Comparison of ENCODE assay signal across 10 cellular contexts in genomic region chr14:90400904-90401561, GRCh38. TPM values are rescaled to one million over a fixed set of nuclear protein-coding genes. Genes with fewer than 3 reads are reported as not detected.
DNase-seq lines count a peak whose midpoint lies in the region; ATAC-seq, FAIRE-seq and TF ChIP-seq lines count a peak whose summit lies in the region.
"Had no signal": no experiment of that assay in that cellular context is flagged by ENCODE, and none has a peak within 500 bp of the region (broad histone marks: within the 10 kb centered on the region; RNA-seq: fewer than 3 reads in every experiment).

No MANE protein-coding gene starts in this region.

- H3K79me2 ChIP-seq in neural progenitor cell (ENCODE audit: low read depth), result peaks cover 51% of the 10 kb centered on the region

- H3K27me3 ChIP-seq in CD4-positive, alpha-beta T cell (ENCODE audit: control insufficient read depth, insufficient read depth, low read length), result no peaks in the 10 kb centered on the region
- H3K27me3 ChIP-seq in neural progenitor cell, result peaks cover under 1% of the 10 kb centered on the region

- H3K9me3 Mint-ChIP-seq in CD4-positive, alpha-beta T cell, result no peaks in the 10 kb centered on the region
- no peaks in the 10 kb centered on the region for H3K9me3 Mint-ChIP-seq in neural progenitor cell

- CTCF ChIA-PET in CD4-positive, alpha-beta T cell (lab: Charles Lee), result interaction anchor here (0.7 to 4.8 kb wide), 3 partner anchors 19 to 358 kb away, joined by 3 to 66 read pairs (median 32); no protein-coding TSS in a partner anchor

- H3K4me1 ChIP-seq in neural progenitor cell (peaks cover 10% of the 10 kb centered on the region), kidney (ENCODE audit: control insufficient read depth in 1 of 2, insufficient read depth in 1 of 2, low read depth in 1 of 2, low read length in 2 of 2) (peaks cover 14 to 28% of the 10 kb centered on the region in 2 donors)

- peaks cover 55% of the 10 kb centered on the region for H4K20me1 ChIP-seq in neural progenitor cell (ENCODE audit: low read depth)

- no peak overlapping the region for H3K27ac ChIP-seq in CD4-positive, alpha-beta T cell (ENCODE audit: low read depth, low read length)
- peak overlapping the region; percentile 31 for H3K27ac ChIP-seq in caudate nucleus (ENCODE audit: low read depth, low read length)
- H3K27ac ChIP-seq in neural progenitor cell, result no peak overlapping the region
- H3K27ac ChIP-seq in kidney (ENCODE audit: low read depth in 2 of 2, low read length in 2 of 2), result no peak overlapping the region

- no peaks in the 10 kb centered on the region for H3K9me3 ChIP-seq in CD4-positive, alpha-beta T cell (ENCODE audit: control insufficient read depth, low read length)
- H3K9me3 ChIP-seq in neural progenitor cell (ENCODE audit: low read depth) (no peaks in the 10 kb centered on the region), kidney (ENCODE audit: control insufficient read depth in 1 of 2, low read length in 2 of 2) (no peaks in the 10 kb centered on the region)

- H3K4me1 Mint-ChIP-seq in CD4-positive, alpha-beta T cell (ENCODE audit: low read depth), result peaks cover 84% of the 10 kb centered on the region
- H3K4me1 Mint-ChIP-seq in neural progenitor cell, result peaks cover 24% of the 10 kb centered on the region

- no peak overlapping the region for H2AFZ ChIP-seq in neural progenitor cell (replicated peaks)

- peak overlapping the region; percentile 58 for H3K4me3 ChIP-seq in NB4 (ENCODE audit: low read depth, low read length)
- no peak overlapping the region for H3K4me3 ChIP-seq in neural progenitor cell
- no peak overlapping the region for H3K4me3 ChIP-seq in kidney (ENCODE audit: low read length in 2 of 2)

- FAIRE-seq in kidney (lab: Jason Lieb, UNC), result no peak

- H3K9ac ChIP-seq in neural progenitor cell, result no peak overlapping the region
- H3K9ac ChIP-seq in kidney (ENCODE audit: low read length in 2 of 2), result no peak overlapping the region

- peaks cover 21% of the 10 kb centered on the region for H3F3A ChIP-seq in neural progenitor cell (ENCODE audit: low read depth)

- peaks cover 9% of the 10 kb centered on the region for H3K27me3 Mint-ChIP-seq in CD4-positive, alpha-beta T cell
- H3K27me3 Mint-ChIP-seq in neural progenitor cell (ENCODE audit: insufficient read depth, low read depth), result peaks cover 3% of the 10 kb centered on the region

- peak overlapping the region; percentile 100 for H3K27ac Mint-ChIP-seq in CD4-positive, alpha-beta T cell
- H3K27ac Mint-ChIP-seq in neural progenitor cell, result peak overlapping the region; percentile 3

- H3K36me3 Mint-ChIP-seq in CD4-positive, alpha-beta T cell (ENCODE audit: low read depth), result peaks cover 90% of the 10 kb centered on the region
- H3K36me3 Mint-ChIP-seq in neural progenitor cell, result peaks cover 43% of the 10 kb centered on the region

- TF ChIP-seq CTCF in CD4-positive, alpha-beta T cell (IDR thresholded peaks at IDR 0.05), result no peak
- TF ChIP-seq CTCF in NB4 (IDR thresholded peaks at IDR 0.05; ENCODE audit: low read depth, low read length) (no peak), neural progenitor cell (IDR thresholded peaks at IDR 0.05) (no peak), kidney (IDR thresholded peaks at IDR 0.05; ENCODE audit: borderline replicate concordance, extremely low read depth, insufficient read depth) (no peak)

- peak overlapping the region; percentile 100 for H3K4me3 Mint-ChIP-seq in CD4-positive, alpha-beta T cell
- no peak overlapping the region for H3K4me3 Mint-ChIP-seq in neural progenitor cell

- TF ChIP-seq POLR2A in NB4 (IDR thresholded peaks at IDR 0.05; ENCODE audit: extremely low read depth, insufficient read length), result no peak

- no peak overlapping the region for H3K4me2 ChIP-seq in neural progenitor cell

- intact Hi-C loops in CD4-positive, alpha-beta T cell (cut with DNase I, micrococcal nuclease), result loop anchor here in 1 of 2 experiments (5.0 kb wide), 1 partner anchor 34 kb away; no protein-coding TSS in a partner anchor
- intact Hi-C loops in kidney (cut with DNase I), result loop anchor here (10.0 kb wide), 1 partner anchor 294 kb away; no protein-coding TSS in a partner anchor

- DNase-seq in CD4-positive, alpha-beta T cell, result no peak
- no peak for DNase-seq in NB4 (ENCODE audit: low read depth)
- no peak for DNase-seq in caudate nucleus (lab: John Stamatoyannopoulos, UW)
- no peak for DNase-seq in neural progenitor cell (ENCODE audit: low spot score)
- no peak for DNase-seq in stimulated activated CD4-positive, alpha-beta T cell treated with anti-CD3 and anti-CD28 coated beads, Interleukin-2, amount 100 ng/mL, for 24 hours
- no peak for DNase-seq in kidney
- DNase-seq: effector CD8-positive, alpha-beta T cell; NCI-H1105 treated with DMSO at 0.1 percent for 48 hours; PC-3 had no signal

- H3K36me3 ChIP-seq in neural progenitor cell (peaks cover 14% of the 10 kb centered on the region), kidney (ENCODE audit: control insufficient read depth in 1 of 2, insufficient read depth in 2 of 2, low read length in 2 of 2) (peaks cover 35 to 54% of the 10 kb centered on the region in 2 donors)

- ATAC-seq in CD4-positive, alpha-beta T cell (ENCODE audit: poor library complexity), result no peak
- ATAC-seq in GM19397 (IDR thresholded peaks at IDR 0.05; ENCODE audit: unreplicated experiment), result no peak
- ATAC-seq: PC-3 had no signal

- POLR2A ChIA-PET in CD4-positive, alpha-beta T cell (lab: Charles Lee), result interaction anchor here (1.4 to 11.9 kb wide), 3 partner anchors 8 to 18 kb away, joined by 3 to 340 read pairs (median 29); no protein-coding TSS in a partner anchor

RNA-seq across cellular contexts. Expression of gene CALM1, which starts 4.2 kb away (rescaled TPM):
- 100 to 1,000 TPM; 960 to 975 TPM for total RNA-seq in CD4-positive, alpha-beta T cell
- total RNA-seq in neural progenitor cell (ENCODE audit: low replicate concordance), result 273 and 362 TPM in 2 replicates
- total RNA-seq in kidney, result 328 TPM
- 469 TPM for polyA plus RNA-seq in kidney (ENCODE audit: insufficient read depth, low read depth, low replicate concordance)
